In genomic region chr18:73839441-73839840, GRCh38 we compare ENCODE assay signal across 1 cellular context.
TF ChIP-seq lines count a peak whose summit lies in the region.

No MANE protein-coding gene starts in this region.

TF ChIP-seq in IMR-90, 13 proteins besides CTCF, POLR2A, EP300 and RAD21 (continued from another document):
- TF ChIP-seq USF2 (IDR thresholded peaks at IDR 0.05; ENCODE audit: low read depth, low read length) (no peak), RFX5 (IDR thresholded peaks at IDR 0.05; ENCODE audit: low read depth, low read length) (no peak), CEBPB (IDR thresholded peaks at IDR 0.05; ENCODE audit: low read depth, low read length) (no peak), MAZ (IDR thresholded peaks at IDR 0.05; ENCODE audit: borderline replicate concordance, low read depth, low read length) (no peak), RCOR1 (IDR thresholded peaks at IDR 0.05; ENCODE audit: insufficient replicate concordance, low read length) (no peak), SMC3 (IDR thresholded peaks at IDR 0.05; ENCODE audit: low read depth, low read length) (no peak), MAFK (IDR thresholded peaks at IDR 0.05; ENCODE audit: low read depth, low read length) (no peak), BHLHE40 (IDR thresholded peaks at IDR 0.05; ENCODE audit: low read depth, low read length) (no peak), MXI1 (IDR thresholded peaks at IDR 0.05; ENCODE audit: borderline replicate concordance, low read depth, low read length) (no peak)
